ENCODE assay signal across 18 cellular contexts in genomic region chr3:15450611-15451467, GRCh38. TPM values are rescaled to one million over a fixed set of nuclear protein-coding genes. Genes with fewer than 3 reads are reported as not detected.
DNase-seq lines count a peak whose midpoint lies in the region; ATAC-seq and TF ChIP-seq lines count a peak whose summit lies in the region.
"Had no signal": no experiment of that assay in that cellular context is flagged by ENCODE, and none has a peak within 500 bp of the region (broad histone marks: within the 10 kb centered on the region; RNA-seq: fewer than 3 reads in every experiment).

No MANE protein-coding gene starts in this region.

- no peak overlapping the region for H3K27ac ChIP-seq in right atrium auricular region
- H3K27ac ChIP-seq in heart right ventricle: no peak overlapping the region
- no peak overlapping the region for H3K27ac ChIP-seq in endodermal cell (ENCODE audit: low read depth, low read length)

- H3K9ac ChIP-seq in endodermal cell (ENCODE audit: extremely low read depth, low read length, poor library complexity, severe bottlenecking): no peak overlapping the region

- H3K36me3 Mint-ChIP-seq in endodermal cell (ENCODE audit: low read depth): peaks cover 4% of the 10 kb centered on the region
- no peaks in the 10 kb centered on the region for H3K36me3 Mint-ChIP-seq in natural killer cell

- DNase-seq in right atrium auricular region (ENCODE audit: low spot score): peak; percentile 51
- DNase-seq in heart right ventricle: no peak
- peak; percentile 32 for DNase-seq in endodermal cell
- DNase-seq in natural killer cell: no peak
- peak; percentile 25 for DNase-seq in ureter (ENCODE audit: low spot score)
- DNase-seq in NCI-H146 treated with DMSO at 0.1 percent for 48 hours (lab: John Stamatoyannopoulos, UW; ENCODE audit: unreplicated experiment): no peak
- DNase-seq: ACHN; BE2C; C1 segment of cervical spinal cord; Caco-2; CD4-positive, CD25-positive, alpha-beta regulatory T cell; H7; HFFc6; IMR-90 had no signal

- H3K4me3 Mint-ChIP-seq in endodermal cell (no peak overlapping the region), natural killer cell (peak overlapping the region; percentile 66)
- H3K4me3 Mint-ChIP-seq: CD4-positive, CD25-positive, alpha-beta regulatory T cell; GM23338; HFFc6 had no signal

- H3K4me1 ChIP-seq in right atrium auricular region (no peaks in the 10 kb centered on the region), heart right ventricle (no peaks in the 10 kb centered on the region), endodermal cell (ENCODE audit: control insufficient read depth, insufficient read depth, low read length) (no peaks in the 10 kb centered on the region)
- H3K4me1 ChIP-seq: BE2C, Caco-2 had no signal

- H3K9me3 ChIP-seq in right atrium auricular region (no peaks in the 10 kb centered on the region), heart right ventricle (no peaks in the 10 kb centered on the region), endodermal cell (ENCODE audit: control insufficient read depth, low read length) (no peaks in the 10 kb centered on the region)
- H3K9me3 ChIP-seq: BE2C, Caco-2 had no signal

- H3K27ac Mint-ChIP-seq in endodermal cell (no peak overlapping the region), natural killer cell (peak overlapping the region; percentile 88 to 90)
- H3K27ac Mint-ChIP-seq: GM23338, HFFc6 had no signal

- WGBS in heart right ventricle, 2 donors: 95% methylated on average over 17 of the region's 17 CpGs
- WGBS in endodermal cell (ENCODE audit: insufficient coverage in 1 of 2, insufficient read length in 1 of 2), 2 experiments: 93 to 98% methylated on average over 17 of the region's 17 CpGs

- intact Hi-C loops in heart right ventricle (cut with DNase I): no loop called here
- intact Hi-C loops in natural killer cell (cut with micrococcal nuclease): no loop called here

- H3K27me3 Mint-ChIP-seq in endodermal cell (ENCODE audit: insufficient read depth) (no peaks in the 10 kb centered on the region), natural killer cell (ENCODE audit: low read depth in 2 of 2) (no peaks in the 10 kb centered on the region)
- H3K27me3 Mint-ChIP-seq: CD4-positive, CD25-positive, alpha-beta regulatory T cell had no signal

- H3K4me1 Mint-ChIP-seq in endodermal cell (no peaks in the 10 kb centered on the region), natural killer cell (peaks cover 33 to 36% of the 10 kb centered on the region in 2 donors)
- H3K4me1 Mint-ChIP-seq: GM23338 had no signal

- H3K4me3 ChIP-seq in right atrium auricular region (no peak overlapping the region), heart right ventricle (no peak overlapping the region), endodermal cell (ENCODE audit: low read length) (no peak overlapping the region)
- H3K4me3 ChIP-seq: GM23338 had no signal

- H3K36me3 ChIP-seq in right atrium auricular region (peaks cover 5% of the 10 kb centered on the region), heart right ventricle (peaks cover 0 to 34% (median 0%) of the 10 kb centered on the region in 9 donors), endodermal cell (ENCODE audit: control insufficient read depth, insufficient read depth, low read length) (no peaks in the 10 kb centered on the region)
- H3K36me3 ChIP-seq: BE2C had no signal

- no peaks in the 10 kb centered on the region for H3K27me3 ChIP-seq in right atrium auricular region
- no peaks in the 10 kb centered on the region for H3K27me3 ChIP-seq in heart right ventricle
- no peaks in the 10 kb centered on the region for H3K27me3 ChIP-seq in endodermal cell (ENCODE audit: control insufficient read depth, insufficient read depth, low read length, poor library complexity, severe bottlenecking)
- H3K27me3 ChIP-seq: BE2C had no signal

- ATAC-seq in heart right ventricle (no peak), natural killer cell (peak; percentile 48 to 74 (median 53)), HG03139 (IDR thresholded peaks at IDR 0.05; ENCODE audit: unreplicated experiment) (no peak), GM18858 (IDR thresholded peaks at IDR 0.05; ENCODE audit: unreplicated experiment) (no peak)
- ATAC-seq: GM23338, HCT116 had no signal

- TF ChIP-seq CTCF in right atrium auricular region (IDR thresholded peaks at IDR 0.05) (no peak), heart right ventricle (IDR thresholded peaks at IDR 0.05) (no peak), endodermal cell (conservative IDR thresholded peaks at IDR 0.05) (no peak), natural killer cell (IDR thresholded peaks at IDR 0.05) (no peak)

- H3K9me3 Mint-ChIP-seq in endodermal cell: no peaks in the 10 kb centered on the region
- H3K9me3 Mint-ChIP-seq in natural killer cell: no peaks in the 10 kb centered on the region
- H3K9me3 Mint-ChIP-seq: CD4-positive, CD25-positive, alpha-beta regulatory T cell; GM23338; HFFc6 had no signal

RNA-seq across cellular contexts. Expression of gene EAF1, which starts 23.4 kb away (rescaled TPM):
- total RNA-seq in right atrium auricular region (10 to 100 TPM in 1 of 2 donors, 1 to 10 TPM in 1; 9.7 to 13.2 TPM), heart right ventricle (10 to 100 TPM in 2 of 10 donors, 1 to 10 TPM in 8; 7.0 to 12.4 (median 8.5) TPM), endodermal cell (10 to 100 TPM; 29.1 to 33.1 TPM), natural killer cell (10 to 100 TPM; 39.7 to 45.8 (median 41.5) TPM), ureter (14.1 TPM)
- 1 to 10 TPM; 2.3 to 4.3 TPM for polyA plus RNA-seq in heart right ventricle
- polyA plus RNA-seq in endodermal cell (2013, experiment 1 of 2): 33.3 TPM
- 26.4 TPM for polyA plus RNA-seq in endodermal cell (2013, experiment 2 of 2)

RNA-seq across cellular contexts. Expression of gene METTL6, which starts 23.5 kb away (rescaled TPM):
- total RNA-seq in right atrium auricular region (1 to 10 TPM; 6.3 to 7.8 TPM), heart right ventricle (10 to 100 TPM in 2 of 10 donors, 1 to 10 TPM in 8; 7.1 to 11.3 (median 9.4) TPM), endodermal cell (10 to 100 TPM; 22.3 to 24.8 TPM), natural killer cell (10 to 100 TPM in 2 of 3 donors, 1 to 10 TPM in 1; 9.8 to 13.3 (median 11.8) TPM), ureter (19.3 TPM)
- polyA plus RNA-seq in heart right ventricle: 10 to 100 TPM in 1 of 2 donors, 1 to 10 TPM in 1; 3.8 to 11.0 TPM
- 24.6 TPM for polyA plus RNA-seq in endodermal cell (2013, experiment 1 of 2)
- polyA plus RNA-seq in endodermal cell (2013, experiment 2 of 2): 20.7 TPM

Comparison
In these comparisons a context has a peak if more than half of its experiments do, and no peak if none do; other contexts are left out.
1. DNase-seq: peak in right atrium auricular region (single experiment), endodermal cell (single experiment) and ureter (single experiment); none in heart right ventricle (0 of 2), natural killer cell (single experiment) and NCI-H146 treated with DMSO at 0.1 percent for 48 hours (single experiment).
2. ATAC-seq: peak in natural killer cell (3 of 3); none in heart right ventricle (0 of 8), HG03139 (single experiment) and GM18858 (single experiment).